ENCODE assay signal across 1 cellular context in genomic region chr16:30558789-30559377, GRCh38.
A peak's percentile ranks its signal among the peaks of the same experiment; 100 is the strongest.
TF ChIP-seq lines count a peak whose summit lies in the region.

No MANE protein-coding gene starts in this region.

TF ChIP-seq in A549, 52 proteins besides CTCF, POLR2A, EP300 and RAD21 (continued from another document):
- TF ChIP-seq BCL3 (IDR thresholded peaks at IDR 0.05): no peak
- TF ChIP-seq HOXB13 (CRISPR knock-in tag; IDR thresholded peaks at IDR 0.05; ENCODE audit: low read depth): no peak
- TF ChIP-seq KDM1A (IDR thresholded peaks at IDR 0.05; ENCODE audit: low read depth): peak; percentile 45; the same call in 1 of the 2 replicates
- no peak for TF ChIP-seq POLR2AphosphoS2 (conservative IDR thresholded peaks at IDR 0.05; ENCODE audit: low read length)
- TF ChIP-seq ZSCAN20 (CRISPR knock-in tag; IDR thresholded peaks at IDR 0.05): no peak
- no peak for TF ChIP-seq E2F6 (IDR thresholded peaks at IDR 0.05; ENCODE audit: borderline replicate concordance, low read depth)
